ENCODE assay signal across 14 cellular contexts in genomic region chr10:30803901-30804322, GRCh38.
DNase-seq lines count a peak whose midpoint lies in the region; ATAC-seq and TF ChIP-seq lines count a peak whose summit lies in the region.
"Had no signal": no experiment of that assay in that cellular context is flagged by ENCODE, and none has a peak within 500 bp of the region (broad histone marks: within the 10 kb centered on the region; RNA-seq: fewer than 3 reads in every experiment).

No MANE protein-coding gene starts in this region.

- intact Hi-C loops in body of pancreas (cut with DNase I) = no loop called here

- no peak overlapping the region for H3K9ac ChIP-seq in rectal smooth muscle tissue (ENCODE audit: low read length)

- no peaks in the 10 kb centered on the region for H3K36me3 ChIP-seq in body of pancreas (replicated peaks in 1 of 2; ENCODE audit: insufficient read depth in 1 of 2, low read depth in 2 of 2)
- no peaks in the 10 kb centered on the region for H3K36me3 ChIP-seq in gastroesophageal sphincter
- no peaks in the 10 kb centered on the region for H3K36me3 ChIP-seq in rectal smooth muscle tissue (ENCODE audit: control insufficient read depth, insufficient read depth, low read length)
- no peaks in the 10 kb centered on the region for H3K36me3 ChIP-seq in effector memory CD4-positive, alpha-beta T cell (ENCODE audit: control insufficient read depth, insufficient read depth, low read length)
- H3K36me3 ChIP-seq: BE2C had no signal

- H3K27ac ChIP-seq in body of pancreas = peak overlapping the region in 1 of 4 donors; percentile 17
- H3K27ac ChIP-seq in gastroesophageal sphincter = peak overlapping the region in 3 of 4 donors; percentile 44 to 62 (median 44)
- H3K27ac ChIP-seq in rectal smooth muscle tissue (ENCODE audit: low read depth, low read length) = peak overlapping the region; percentile 89
- no peak overlapping the region for H3K27ac ChIP-seq in effector memory CD4-positive, alpha-beta T cell (ENCODE audit: insufficient read depth, low read length, poor library complexity, severe bottlenecking)

- ATAC-seq in body of pancreas (peak; percentile 65), gastroesophageal sphincter (peak; percentile 88), HG02623 (IDR thresholded peaks at IDR 0.05; ENCODE audit: unreplicated experiment) (no peak)
- ATAC-seq: HCT116 had no signal

- no peak for TF ChIP-seq EP300 in gastroesophageal sphincter (IDR thresholded peaks at IDR 0.05)

- no peaks in the 10 kb centered on the region for H3K4me1 ChIP-seq in body of pancreas
- peaks cover 0 to 21% (median 5%) of the 10 kb centered on the region in 3 donors for H3K4me1 ChIP-seq in gastroesophageal sphincter
- H3K4me1 ChIP-seq in rectal smooth muscle tissue (ENCODE audit: control insufficient read depth, insufficient read depth, low read length) = peaks cover 19% of the 10 kb centered on the region
- H3K4me1 ChIP-seq in effector memory CD4-positive, alpha-beta T cell (ENCODE audit: control insufficient read depth, insufficient read depth, low read length, poor library complexity, severe bottlenecking) = no peaks in the 10 kb centered on the region
- H3K4me1 ChIP-seq: BE2C had no signal

- TF ChIP-seq POLR2A in body of pancreas (IDR thresholded peaks at IDR 0.05) = no peak
- no peak for TF ChIP-seq POLR2A in gastroesophageal sphincter (IDR thresholded peaks at IDR 0.05)

- WGBS in body of pancreas, 2 donors = 56 to 82% methylated on average over 5 of the region's 5 CpGs
- WGBS in gastroesophageal sphincter (ENCODE audit: low coverage in 1 of 2), 2 donors = 40 to 50% methylated on average over 2 to 5 of the region's 5 CpGs

- TF ChIP-seq CTCF in body of pancreas (IDR thresholded peaks at IDR 0.05) (no peak), gastroesophageal sphincter (IDR thresholded peaks at IDR 0.05) (no peak)

- H3K27me3 ChIP-seq in body of pancreas (no peaks in the 10 kb centered on the region), gastroesophageal sphincter (no peaks in the 10 kb centered on the region), rectal smooth muscle tissue (ENCODE audit: control insufficient read depth, insufficient read depth, low read length) (no peaks in the 10 kb centered on the region)
- no peaks in the 10 kb centered on the region for H3K27me3 ChIP-seq in effector memory CD4-positive, alpha-beta T cell (replicated peaks; ENCODE audit: control insufficient read depth, insufficient read depth, low read length, poor library complexity, severe bottlenecking)
- H3K27me3 ChIP-seq: BE2C had no signal

- H3K9me3 ChIP-seq in body of pancreas (no peaks in the 10 kb centered on the region), gastroesophageal sphincter (no peaks in the 10 kb centered on the region)
- H3K9me3 ChIP-seq in effector memory CD4-positive, alpha-beta T cell (ENCODE audit: control insufficient read depth, low read length) = no peaks in the 10 kb centered on the region
- H3K9me3 ChIP-seq: BE2C had no signal

- H3K4me3 ChIP-seq in body of pancreas = no peak overlapping the region
- H3K4me3 ChIP-seq in gastroesophageal sphincter = no peak overlapping the region
- H3K4me3 ChIP-seq in rectal smooth muscle tissue (ENCODE audit: low read length) = no peak overlapping the region
- no peak overlapping the region for H3K4me3 ChIP-seq in effector memory CD4-positive, alpha-beta T cell (ENCODE audit: insufficient read depth, low read depth, low read length, poor library complexity, severe bottlenecking)

- DNase-seq in AG20443 (ENCODE audit: low spot score) (peak; percentile 90), body of pancreas (peak in 3 of 4 donors; percentile 24 to 54 (median 44)), COLO668 (lab: John Stamatoyannopoulos, UW; ENCODE audit: unreplicated experiment) (no peak), NCI-H226 (no peak)
- DNase-seq in effector memory CD4-positive, alpha-beta T cell = no peak
- DNase-seq: activated CD8-positive, alpha-beta memory T cell treated with anti-CD3 and anti-CD28 coated beads for 24 hours; BE2C; glutamatergic neuron; NCI-H146; NK-92 treated with Interleukin-12 subunit alpha and Interleukin-12 subunit beta, amount 100 ng/mL, for 24 hours had no signal

Comparison
In these comparisons a context has a peak if more than half of its experiments do, and no peak if none do; other contexts are left out.
1. DNase-seq: peak in AG20443 (single experiment) and body of pancreas (3 of 4); none in COLO668 (single experiment), effector memory CD4-positive, alpha-beta T cell (0 of 3) and NCI-H226 (single experiment).